8 cellular contexts compared by ENCODE assay signal in the genomic region with DNA sequence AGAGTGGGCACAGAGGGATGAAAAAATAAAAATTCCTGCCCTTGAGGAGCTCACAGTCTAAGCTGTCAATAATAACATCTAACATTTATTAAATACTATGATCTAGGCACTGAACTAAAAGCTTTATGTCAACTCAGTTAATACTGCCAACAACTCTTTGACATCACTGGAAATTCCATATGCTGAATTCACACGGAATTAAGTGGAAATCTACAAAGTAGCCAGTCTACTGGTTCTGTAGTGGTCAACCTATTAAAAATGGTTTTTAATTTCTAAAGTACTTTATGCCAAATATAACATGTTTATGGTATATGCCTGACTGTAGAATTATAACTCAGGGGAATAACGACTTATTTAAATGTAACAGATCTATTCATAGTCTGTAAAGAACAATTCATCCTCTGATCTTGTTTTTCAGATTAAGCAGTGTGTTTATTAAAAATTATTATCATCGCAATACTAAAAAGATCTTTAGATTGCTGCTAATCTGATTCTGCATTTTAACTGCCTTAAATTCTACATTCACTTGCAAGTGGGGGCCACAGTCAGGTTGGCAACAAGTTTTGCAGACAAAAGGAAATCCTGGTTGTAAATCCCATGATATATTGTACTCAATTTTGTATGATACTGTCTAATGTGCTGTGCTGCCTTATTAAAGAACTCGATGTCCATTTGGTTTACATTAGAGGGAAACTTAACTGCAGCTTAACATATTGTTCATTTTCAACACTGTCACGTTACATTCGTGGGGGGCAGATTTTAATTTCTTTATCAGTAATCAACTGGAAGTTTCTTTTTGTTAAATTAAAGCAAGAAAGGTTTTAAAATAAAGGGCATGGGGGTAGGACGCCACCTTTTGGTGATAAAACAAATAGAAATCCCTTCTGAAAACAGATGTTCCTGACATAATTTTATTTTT. TPM values are rescaled to one million over a fixed set of nuclear protein-coding genes. Genes with fewer than 3 reads are reported as not detected.
DNase-seq lines count a peak whose midpoint lies in the region; ATAC-seq, FAIRE-seq and TF ChIP-seq lines count a peak whose summit lies in the region.

No MANE protein-coding gene starts in this region.

- H3K36me3 ChIP-seq in Panc1 (ENCODE audit: control insufficient read depth, insufficient read depth, low read length), result no peaks in the 10 kb centered on the region

- CTCF ChIA-PET in Panc1 (lab: Charles Lee), result no interaction called here

- TF ChIP-seq CTCF in AG09319 (IDR thresholded peaks at IDR 0.05; ENCODE audit: low read depth, low read length) (peak; percentile 61), Panc1 (IDR thresholded peaks at IDR 0.05) (peak; percentile 69; the same call in 1 of the 2 replicates), dorsolateral prefrontal cortex (IDR thresholded peaks at IDR 0.05 in 54 of 56, conservative IDR thresholded peaks at IDR 0.05 in 2 of 56; ENCODE audit: low read depth in 1 of 56, partially characterized antibody in 56 of 56) (peak; percentile 57 to 90 (median 78)), neural crest cell (conservative IDR thresholded peaks at IDR 0.05) (peak; percentile 80), omental fat pad (IDR thresholded peaks at IDR 0.05) (no peak)

- no peak overlapping the region for H3K27ac Mint-ChIP-seq in neural crest cell (ENCODE audit: unreplicated experiment)

- H3K27me3 Mint-ChIP-seq in neural crest cell (ENCODE audit: low read depth), result peaks cover 29% of the 10 kb centered on the region

- ATAC-seq in Panc1 (no peak), omental fat pad (ENCODE audit: low FRiP score) (no peak)

- no peak overlapping the region for H3K27ac ChIP-seq in Panc1 (ENCODE audit: low read length)
- H3K27ac ChIP-seq in dorsolateral prefrontal cortex, result peak overlapping the region in 57 of 59 donors; percentile 15 to 100 (median 98)

- peak; percentile 28 for FAIRE-seq in G401.6 (lab: Jason Lieb, UNC)

- H3K4me3 Mint-ChIP-seq in neural crest cell, result peak overlapping the region; percentile 93

- no peaks in the 10 kb centered on the region; the same call in 1 of the 2 replicates for H3K27me3 ChIP-seq in Panc1 (ENCODE audit: control insufficient read depth, insufficient read depth, low read length)
- H3K27me3 ChIP-seq in dorsolateral prefrontal cortex, result no peaks in the 10 kb centered on the region

- in situ Hi-C loops in Panc1 (cut with HindIII; ENCODE audit: low pct_unique_long_range_greater_than_20kb, low sequenced_read_pairs), result no loop called here

- peaks cover 13% of the 10 kb centered on the region for H3K4me1 Mint-ChIP-seq in neural crest cell

- H3K4me3 ChIP-seq in Panc1 (ENCODE audit: low read depth in 2 of 2, low read length in 2 of 2), result no peak overlapping the region
- peak overlapping the region in 19 of 59 donors; percentile 2 to 93 (median 79) for H3K4me3 ChIP-seq in dorsolateral prefrontal cortex

- BruUV-seq in Panc1 (replicated peaks; lab: Mats Ljungman, UMichigan), result no TSS peak

- DNase-seq in AG09319 (ENCODE audit: extremely low read depth, low read depth) (no peak), Panc1 (ENCODE audit: low read depth, low spot score) (peak; percentile 5), dorsolateral prefrontal cortex (no peak), neural crest cell (ENCODE audit: low read depth, low spot score) (no peak), omental fat pad (ENCODE audit: low spot score) (no peak), mesenteric fat pad (ENCODE audit: low spot score) (no peak), germinal center (ENCODE audit: low spot score) (no peak)

- POLR2A ChIA-PET in Panc1 (lab: Charles Lee), result no interaction called here

- intact Hi-C loops in Panc1 (cut with micrococcal nuclease; ENCODE audit: unreplicated experiment), result loop anchor here (5.0 kb wide), 1 partner anchor 579 kb away; no protein-coding TSS in a partner anchor
- intact Hi-C loops in dorsolateral prefrontal cortex (cut with DNase I), result loop anchor here (2.0 to 10.0 kb wide), 11 partner anchors 67 to 1521 kb away; no protein-coding TSS in a partner anchor

- no peaks in the 10 kb centered on the region for H3K9me3 ChIP-seq in Panc1 (ENCODE audit: control insufficient read depth, insufficient read depth, low read depth, low read length)

- peaks cover 3% of the 10 kb centered on the region for H3K9me3 Mint-ChIP-seq in neural crest cell

- H3K36me3 Mint-ChIP-seq in neural crest cell (ENCODE audit: low read depth), result peaks cover 2% of the 10 kb centered on the region

- H3K4me1 ChIP-seq in Panc1 (ENCODE audit: control insufficient read depth, insufficient read depth, low read length), result no peaks in the 10 kb centered on the region

RNA-seq across cellular contexts. Expression of gene FOXP1, which starts 2.6 kb away (rescaled TPM):
- 2.9 TPM for total RNA-seq in Panc1 (2021; ENCODE audit: unreplicated experiment)
- 0.97 TPM for polyA plus RNA-seq in Panc1 (2012; ENCODE audit: insufficient read length)
- total RNA-seq in dorsolateral prefrontal cortex, result 100 to 1,000 TPM in 108 of 120 experiments, 10 to 100 TPM in 12; 84.2 to 160 (median 118) TPM
- total RNA-seq in neural crest cell, result 20.7 and 22.8 TPM in 2 replicates
- 100 to 1,000 TPM in 1 of 4 donors, 10 to 100 TPM in 3; 72.4 to 128 (median 76.7) TPM for total RNA-seq in omental fat pad
- 74.2 TPM for total RNA-seq in mesenteric fat pad

Comparison
In these comparisons a context has a peak if more than half of its experiments do, and no peak if none do; other contexts are left out.
1. CTCF ChIP-seq: peak in AG09319 (single experiment), Panc1 (single experiment), dorsolateral prefrontal cortex (56 of 56) and neural crest cell (single experiment); none in omental fat pad (0 of 3).